Comparison of ENCODE assay signal across 10 cellular contexts in the genomic region with DNA sequence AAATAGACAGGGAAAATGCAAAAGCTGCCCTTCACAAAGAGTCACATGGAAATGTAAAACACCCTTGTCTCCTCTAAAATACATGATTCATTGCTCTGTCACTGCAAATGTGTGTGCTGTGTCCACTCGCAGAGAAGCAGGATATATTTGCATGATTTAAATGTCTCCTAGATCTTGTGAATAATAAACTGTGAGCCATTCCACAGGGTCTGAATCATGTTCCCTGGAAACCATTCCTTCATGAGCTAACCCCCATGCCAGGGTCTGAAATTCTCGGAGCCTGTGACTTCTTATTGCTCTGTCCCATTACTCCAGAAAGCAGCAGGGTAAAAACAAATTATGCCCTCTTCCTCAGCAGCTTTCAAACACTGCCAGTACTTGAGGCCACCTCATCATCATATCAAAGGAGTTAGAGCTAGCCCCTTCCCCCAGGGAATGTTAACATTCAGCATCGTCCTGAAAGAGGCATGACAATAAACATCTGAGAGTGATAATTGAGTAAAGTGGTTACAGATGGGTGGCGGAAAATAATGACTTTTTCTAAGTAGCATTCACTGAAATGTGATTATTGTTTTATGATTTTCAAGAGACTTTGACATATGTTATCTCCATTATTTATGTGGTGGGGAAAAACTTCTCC. TPM values are rescaled to one million over a fixed set of nuclear protein-coding genes. Genes with fewer than 3 reads are reported as not detected.
DNase-seq lines count a peak whose midpoint lies in the region; ATAC-seq and TF ChIP-seq lines count a peak whose summit lies in the region.
"Had no signal": no experiment of that assay in that cellular context is flagged by ENCODE, and none has a peak within 500 bp of the region (broad histone marks: within the 10 kb centered on the region; RNA-seq: fewer than 3 reads in every experiment).

No MANE protein-coding gene starts in this region.

- H3K9me3 ChIP-seq in PC-9 (ENCODE audit: insufficient read depth, low read depth) (peaks cover 3% of the 10 kb centered on the region; the same call in 1 of the 2 replicates), psoas muscle (peaks cover 9% of the 10 kb centered on the region)

- POLR2A ChIA-PET in PC-9 (lab: Charles Lee; ENCODE audit: unreplicated experiment) = no interaction called here

- H3K27ac Mint-ChIP-seq in stimulated activated naive CD8-positive, alpha-beta T cell treated with anti-CD3 and anti-CD28 coated beads, Interleukin-15, amount 100 ng/mL, for 72 hours = no peak overlapping the region
- H3K27ac Mint-ChIP-seq: activated CD4-positive, alpha-beta T cell treated with anti-CD3 and anti-CD28 coated beads for 36 hours had no signal

- H3K4me2 ChIP-seq in PC-9 = peak overlapping the region; percentile 23; the same call in 1 of the 2 replicates

- H3K27ac ChIP-seq in PC-9 (no peak overlapping the region), psoas muscle (no peak overlapping the region)

- peak; percentile 100 for DNase-seq in HS-5 (ENCODE audit: low read depth)
- DNase-seq in PC-9 = peak in 1 of 2 experiments; percentile 59
- peak; percentile 91 to 94 for DNase-seq in foreskin fibroblast
- peak; percentile 35 for DNase-seq in superior temporal gyrus (ENCODE audit: extremely low spot score)
- DNase-seq in stimulated activated naive CD8-positive, alpha-beta T cell treated with anti-CD3 and anti-CD28 coated beads, Interleukin-15, amount 100 ng/mL, for 72 hours = no peak
- DNase-seq in GM19240 (ENCODE audit: insufficient read length, low spot score) = no peak
- DNase-seq in psoas muscle = no peak
- DNase-seq: activated CD4-positive, alpha-beta T cell treated with anti-CD3 and anti-CD28 coated beads for 36 hours; erythroblast; Kasumi-1 had no signal

- peaks cover 32% of the 10 kb centered on the region for H3K27me3 Mint-ChIP-seq in stimulated activated naive CD8-positive, alpha-beta T cell treated with anti-CD3 and anti-CD28 coated beads, Interleukin-15, amount 100 ng/mL, for 72 hours

- CTCF ChIA-PET in PC-9 (lab: Charles Lee) = no interaction called here

- no peaks in the 10 kb centered on the region for H3K9me3 Mint-ChIP-seq in stimulated activated naive CD8-positive, alpha-beta T cell treated with anti-CD3 and anti-CD28 coated beads, Interleukin-15, amount 100 ng/mL, for 72 hours

- H3K4me1 Mint-ChIP-seq in stimulated activated naive CD8-positive, alpha-beta T cell treated with anti-CD3 and anti-CD28 coated beads, Interleukin-15, amount 100 ng/mL, for 72 hours = no peaks in the 10 kb centered on the region
- H3K4me1 Mint-ChIP-seq: activated CD4-positive, alpha-beta T cell treated with anti-CD3 and anti-CD28 coated beads for 36 hours had no signal

- H4K20me1 ChIP-seq in PC-9 (ENCODE audit: insufficient read depth) = no peaks in the 10 kb centered on the region

- intact Hi-C loops in PC-9 (cut with micrococcal nuclease; ENCODE audit: unreplicated experiment) = no loop called here
- intact Hi-C loops in psoas muscle (cut with DNase I) = no loop called here

- no peak overlapping the region for H3K4me3 Mint-ChIP-seq in stimulated activated naive CD8-positive, alpha-beta T cell treated with anti-CD3 and anti-CD28 coated beads, Interleukin-15, amount 100 ng/mL, for 72 hours
- H3K4me3 Mint-ChIP-seq: activated CD4-positive, alpha-beta T cell treated with anti-CD3 and anti-CD28 coated beads for 36 hours had no signal

- H3K4me3 ChIP-seq in PC-9 (no peak overlapping the region), foreskin fibroblast (ENCODE audit: low read depth in 1 of 2, low read length in 2 of 2) (peak overlapping the region in 1 of 2 donors; percentile 14), psoas muscle (no peak overlapping the region)

- no peaks in the 10 kb centered on the region for H3K27me3 ChIP-seq in PC-9 (ENCODE audit: insufficient read depth, low read depth)
- no peaks in the 10 kb centered on the region for H3K27me3 ChIP-seq in psoas muscle (ENCODE audit: insufficient read depth in 3 of 3, low read length in 2 of 3)

- TF ChIP-seq CTCF in PC-9 (conservative IDR thresholded peaks at IDR 0.05) (no peak), foreskin fibroblast (IDR thresholded peaks at IDR 0.05; ENCODE audit: low read depth, low read length) (no peak), psoas muscle (IDR thresholded peaks at IDR 0.05) (no peak)

- H3F3A ChIP-seq in PC-9 (ENCODE audit: insufficient read depth, low read depth) = no peaks in the 10 kb centered on the region

- peak overlapping the region; percentile 2; the same call in 1 of the 2 replicates for H2AFZ ChIP-seq in PC-9

- 35 to 36% (median 36%) methylated on average over 4 of the region's 4 CpGs for WGBS in psoas muscle, 3 donors

- H3K4me1 ChIP-seq in PC-9 (replicated peaks; ENCODE audit: insufficient read depth) (peaks cover 11% of the 10 kb centered on the region), psoas muscle (no peaks in the 10 kb centered on the region)

- H3K36me3 ChIP-seq in PC-9 (ENCODE audit: low read depth) = no peaks in the 10 kb centered on the region
- H3K36me3 ChIP-seq in psoas muscle (ENCODE audit: insufficient read depth in 1 of 2, low read depth in 1 of 2) = no peaks in the 10 kb centered on the region

- no peak for ATAC-seq in stimulated activated naive CD8-positive, alpha-beta T cell treated with anti-CD3 and anti-CD28 coated beads, Interleukin-15, amount 100 ng/mL, for 72 hours
- no peak for ATAC-seq in psoas muscle
- ATAC-seq: activated CD4-positive, alpha-beta T cell treated with anti-CD3 and anti-CD28 coated beads for 36 hours had no signal

- no peaks in the 10 kb centered on the region for H3K79me2 ChIP-seq in PC-9 (ENCODE audit: low read depth)

- no peaks in the 10 kb centered on the region for H3K9me2 ChIP-seq in PC-9 (ENCODE audit: insufficient read depth)

- no TSS peak for BruUV-seq in PC-9 (replicated peaks; lab: Mats Ljungman, UMichigan)

RNA-seq across cellular contexts. Expression of a gene that starts 11.7 kb away (rescaled TPM):
- total RNA-seq in PC-9 (2021) (not detected in 2 replicates), psoas muscle (not detected)
- under 1 TPM in 1 of 3 donors, not detected in 2; 0.03 TPM for polyA plus RNA-seq in psoas muscle
- total RNA-seq: activated CD4-positive, alpha-beta T cell treated with anti-CD3 and anti-CD28 coated beads for 36 hours had no signal

Comparison
In these comparisons a context has a peak if more than half of its experiments do, and no peak if none do; other contexts are left out.
1. DNase-seq: peak in HS-5 (single experiment), foreskin fibroblast (2 of 2) and superior temporal gyrus (single experiment); none in stimulated activated naive CD8-positive, alpha-beta T cell treated with anti-CD3 and anti-CD28 coated beads, Interleukin-15, amount 100 ng/mL, for 72 hours (0 of 2), GM19240 (single experiment) and psoas muscle (0 of 2).